In genomic region chr3:77191014-77191413, GRCh38 we compare ENCODE assay signal across 24 cellular contexts.
DNase-seq lines count a peak whose midpoint lies in the region; ATAC-seq and TF ChIP-seq lines count a peak whose summit lies in the region.
"Had no signal": no experiment of that assay in that cellular context is flagged by ENCODE, and none has a peak within 500 bp of the region (broad histone marks: within the 10 kb centered on the region; RNA-seq: fewer than 3 reads in every experiment).

No MANE protein-coding gene starts in this region.

- H3K4me1 Mint-ChIP-seq in brain: peaks cover 45% of the 10 kb centered on the region

- H3K4me3 ChIP-seq in HEK293 (ENCODE audit: low read depth, low read length) (no peak overlapping the region), testis (no peak overlapping the region)
- H3K4me3 ChIP-seq: BLaER1, Peyer's patch, SK-N-MC had no signal

- H3K27ac Mint-ChIP-seq in brain: peak overlapping the region in 3 of 5 experiments; percentile 53 to 88 (median 58)
- H3K27ac Mint-ChIP-seq: CD4-positive, alpha-beta T cell; HFFc6 had no signal

- peak overlapping the region; percentile 86 for H3K27ac ChIP-seq in HEK293 (ENCODE audit: extremely low read depth, low read depth, low read length)
- peak overlapping the region; percentile 67 to 71 for H3K27ac ChIP-seq in testis
- H3K27ac ChIP-seq: BLaER1, Peyer's patch had no signal

- DNase-seq in NCI-H774 (lab: John Stamatoyannopoulos, UW) (peak; percentile 0), testis (no peak), NCI-H1417 treated with DMSO at 0.1 percent for 48 hours (lab: John Stamatoyannopoulos, UW) (no peak), KBM-7 (no peak)
- DNase-seq: CD4-positive, alpha-beta T cell; DMS53; HFFc6; IMR-90; NCI-H1092; NCI-H1436; NCI-H187; NCI-H2081 treated with DMSO at 0.1 percent for 48 hours; NCI-H2171; NCI-H345; NCI-H510A treated with DMSO at 0.1 percent for 48 hours; NCI-H748 treated with DMSO at 0.1 percent for 48 hours; Peyer's patch; SIG-M5; SW 1271 had no signal

- TF ChIP-seq CTCF in HEK293 (tag by site-specific recombination; IDR thresholded peaks at IDR 0.05) (no peak), brain (conservative IDR thresholded peaks at IDR 0.05) (no peak), testis (IDR thresholded peaks at IDR 0.05) (no peak)

- no peak for ATAC-seq in HG02884 (IDR thresholded peaks at IDR 0.05; ENCODE audit: unreplicated experiment)

- H3K27me3 Mint-ChIP-seq in brain: no peaks in the 10 kb centered on the region
- H3K27me3 Mint-ChIP-seq: CD4-positive, alpha-beta T cell had no signal

- CTCF ChIA-PET in HEK293 (lab: Yijun Ruan, JAX): no interaction called here

- intact Hi-C loops in testis (cut with DNase I; ENCODE audit: low total_unique reads): no loop called here

- H3K9me3 Mint-ChIP-seq in brain: no peaks in the 10 kb centered on the region

- no peaks in the 10 kb centered on the region for H3K36me3 Mint-ChIP-seq in brain

- H3K4me3 Mint-ChIP-seq in brain: peak overlapping the region in 1 of 5 experiments; percentile 73
- H3K4me3 Mint-ChIP-seq: CD4-positive, alpha-beta T cell; HFFc6 had no signal

- in situ Hi-C loops in KBM-7 (cut with MboI; ENCODE audit: low pct_unique_long_range_greater_than_20kb, low sequenced_read_pairs): no loop called here

- 52 to 63% methylated on average over 4 of the region's 4 CpGs for WGBS in testis, 2 donors

- H3K36me3 ChIP-seq in HEK293 (ENCODE audit: control insufficient read depth in 2 of 2, insufficient read depth in 1 of 2, low read length in 2 of 2) (no peaks in the 10 kb centered on the region), testis (ENCODE audit: low read depth, missing control alignments) (no peaks in the 10 kb centered on the region)
- H3K36me3 ChIP-seq: BLaER1, Peyer's patch had no signal

- TF ChIP-seq POLR2A in testis (IDR thresholded peaks at IDR 0.05): no peak

- H3K4me1 ChIP-seq in HEK293 (ENCODE audit: control insufficient read depth, insufficient read depth, low read length): 0 out of 2 replicates have a peak, but pooled peaks cover 5% of the 10 kb centered on the region
- peaks cover 26% of the 10 kb centered on the region for H3K4me1 ChIP-seq in testis
- H3K4me1 ChIP-seq: BLaER1, Peyer's patch had no signal

- H3K27me3 ChIP-seq in testis: no peaks in the 10 kb centered on the region
- H3K27me3 ChIP-seq: BLaER1, Peyer's patch had no signal

- H3K9me3 ChIP-seq in HEK293 (ENCODE audit: control insufficient read depth, insufficient read depth, low read depth, low read length): no peaks in the 10 kb centered on the region
- H3K9me3 ChIP-seq in testis: no peaks in the 10 kb centered on the region
- H3K9me3 ChIP-seq: BLaER1, Peyer's patch had no signal

- POLR2A ChIA-PET in HEK293 (lab: Yijun Ruan, JAX): no interaction called here

TF ChIP-seq in HEK293, 187 proteins besides CTCF, POLR2A, EP300 and RAD21:
- TF ChIP-seq ZNF148 (tag by site-specific recombination; IDR thresholded peaks at IDR 0.05; ENCODE audit: borderline replicate concordance) (no peak), OSR2 (tag by site-specific recombination; IDR thresholded peaks at IDR 0.05) (peak; percentile 82), ZNF449 (tag by site-specific recombination; IDR thresholded peaks at IDR 0.05) (no peak), SCRT1 (tag by site-specific recombination; IDR thresholded peaks at IDR 0.05; ENCODE audit: borderline replicate concordance) (peak; percentile 20; the same call in 1 of the 2 replicates), WT1 (tag by site-specific recombination; IDR thresholded peaks at IDR 0.05) (peak; percentile 31; the same call in 1 of the 2 replicates), BCL6B (tag by site-specific recombination; IDR thresholded peaks at IDR 0.05) (peak; percentile 10; the same call in 1 of the 2 replicates), ZNF544 (tag by site-specific recombination; IDR thresholded peaks at IDR 0.05) (no peak), ZBTB17 (tag by site-specific recombination; IDR thresholded peaks at IDR 0.05) (peak; percentile 31; the same call in 1 of the 2 replicates), FEZF1 (tag by site-specific recombination; IDR thresholded peaks at IDR 0.05) (0 out of 2 replicates have a peak, but pooled peaks have one; percentile 4), MYNN (tag by site-specific recombination; IDR thresholded peaks at IDR 0.05; ENCODE audit: borderline replicate concordance) (no peak), ZNF664 (tag by site-specific recombination; IDR thresholded peaks at IDR 0.05) (peak; percentile 73), ZNF10 (tag by site-specific recombination; IDR thresholded peaks at IDR 0.05) (no peak), GLIS2 (tag by site-specific recombination; IDR thresholded peaks at IDR 0.05) (no peak), ZNF2 (tag by site-specific recombination; IDR thresholded peaks at IDR 0.05) (no peak), ZXDB (tag by site-specific recombination; IDR thresholded peaks at IDR 0.05) (peak; percentile 16; the same call in 1 of the 2 replicates)
